2 cellular contexts compared by ENCODE assay signal in genomic region chr1:94281361-94282142, GRCh38.
TF ChIP-seq lines count a peak whose summit lies in the region.

No MANE protein-coding gene starts in this region.

TF ChIP-seq in HCT116, 20 proteins besides CTCF, POLR2A, EP300 and RAD21 (continued from another document):
- no peak; the same call in 1 of the 2 replicates for TF ChIP-seq EGR1 (IDR thresholded peaks at IDR 0.05; ENCODE audit: low read depth)
- peak; percentile 50; the same call in 1 of the 2 replicates for TF ChIP-seq POLR2AphosphoS5 (IDR thresholded peaks at IDR 0.05; ENCODE audit: low read depth, low read length)
- TF ChIP-seq FOSL1 (IDR thresholded peaks at IDR 0.05; ENCODE audit: low read depth), result peak; percentile 62; the same call in 1 of the 2 replicates
- TF ChIP-seq CEBPB (IDR thresholded peaks at IDR 0.05; ENCODE audit: low read depth), result peak; percentile 78
- no peak for TF ChIP-seq ZBTB33 (IDR thresholded peaks at IDR 0.05; ENCODE audit: extremely low read depth, insufficient replicate concordance, low read length)

TF ChIP-seq in SK-N-SH, 30 proteins besides CTCF, POLR2A, EP300 and RAD21 (continued from another document):
- TF ChIP-seq PBX3 (IDR thresholded peaks at IDR 0.05) (peak; percentile 43; the same call in 1 of the 2 replicates), CHD2 (IDR thresholded peaks at IDR 0.05; ENCODE audit: low read length, partially characterized antibody) (peak; percentile 75), TAF1 (IDR thresholded peaks at IDR 0.05; ENCODE audit: borderline replicate concordance, low read depth, low read length) (no peak), SIN3A (IDR thresholded peaks at IDR 0.05; ENCODE audit: borderline replicate concordance, low read depth, low read length) (peak; percentile 56; the same call in 1 of the 2 replicates), TEAD4 (IDR thresholded peaks at IDR 0.05; ENCODE audit: borderline replicate concordance, insufficient read depth) (peak; percentile 80), MAX (IDR thresholded peaks at IDR 0.05; ENCODE audit: low read depth) (no peak; the same call in 1 of the 2 replicates), GATA2 (CRISPR knock-in tag; IDR thresholded peaks at IDR 0.05) (peak; percentile 54; the same call in 1 of the 2 replicates), FOXM1 (IDR thresholded peaks at IDR 0.05; ENCODE audit: low read depth) (peak; percentile 41; the same call in 1 of the 2 replicates)
